Comparison of ENCODE assay signal across 14 cellular contexts in the genomic region with DNA sequence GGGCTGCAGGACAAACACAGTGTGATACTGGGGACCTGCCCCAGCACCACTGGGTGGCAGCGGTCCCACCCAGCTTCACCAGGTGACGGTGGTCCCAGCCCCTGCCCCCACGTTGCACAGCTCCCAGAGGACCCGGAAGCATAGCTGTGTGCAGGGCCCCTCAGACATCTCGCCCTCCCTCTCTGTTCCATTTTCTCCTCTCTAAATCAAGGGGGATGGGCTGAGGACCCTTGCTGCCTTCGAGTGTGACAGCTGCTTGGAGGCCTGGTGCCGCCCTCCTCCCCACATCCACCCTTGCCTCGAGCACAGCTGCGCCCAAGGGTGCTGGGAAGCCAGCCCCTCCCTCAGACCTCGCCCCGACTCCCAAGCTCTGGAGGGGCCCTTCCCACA.
"Had no signal": no experiment of that assay in that cellular context is flagged by ENCODE, and none has a peak within 500 bp of the region (broad histone marks: within the 10 kb centered on the region; RNA-seq: fewer than 3 reads in every experiment).

No MANE protein-coding gene starts in this region.

- H3K79me2 ChIP-seq: hepatocyte had no signal

- H3K27me3 ChIP-seq: hepatocyte, ovary, SJSA1 had no signal

- H3K27me3 Mint-ChIP-seq: activated CD8-positive, alpha-beta T cell treated with anti-CD3 and anti-CD28 coated beads for 36 hours had no signal

- H3K27ac ChIP-seq: hepatocyte, ovary, SJSA1, tibial artery had no signal

- H3K4me3 Mint-ChIP-seq: activated CD8-positive, alpha-beta T cell treated with anti-CD3 and anti-CD28 coated beads for 36 hours; endodermal cell; nephron had no signal

- H3K27ac Mint-ChIP-seq: activated CD8-positive, alpha-beta T cell treated with anti-CD3 and anti-CD28 coated beads for 36 hours; endodermal cell; nephron had no signal

- FAIRE-seq: small intestine had no signal

- H3K9me3 ChIP-seq: ovary, SJSA1, tibial artery had no signal

- H3K9me3 Mint-ChIP-seq: activated CD8-positive, alpha-beta T cell treated with anti-CD3 and anti-CD28 coated beads for 36 hours; endodermal cell; nephron had no signal

- H3K36me3 ChIP-seq: ovary, tibial artery had no signal

- H3K4me1 Mint-ChIP-seq: endodermal cell had no signal

- ATAC-seq: activated CD8-positive, alpha-beta T cell treated with anti-CD3 and anti-CD28 coated beads for 36 hours had no signal

- DNase-seq: activated CD8-positive, alpha-beta T cell treated with anti-CD3 and anti-CD28 coated beads for 36 hours; activated naive CD4-positive, alpha-beta T cell treated with Interleukin-2 at 50 U/mL for 16 hours; cerebellar nuclear complex; endodermal cell; erythroblast; kidney glomerular epithelial cell; retina; small intestine; T-helper 9 cell had no signal

- H3K4me3 ChIP-seq: hepatocyte, ovary, SJSA1 had no signal

- H3K4me1 ChIP-seq: SJSA1 had no signal

- H3K4me2 ChIP-seq: hepatocyte had no signal

- H2AFZ ChIP-seq: hepatocyte had no signal
